In the genomic region with DNA sequence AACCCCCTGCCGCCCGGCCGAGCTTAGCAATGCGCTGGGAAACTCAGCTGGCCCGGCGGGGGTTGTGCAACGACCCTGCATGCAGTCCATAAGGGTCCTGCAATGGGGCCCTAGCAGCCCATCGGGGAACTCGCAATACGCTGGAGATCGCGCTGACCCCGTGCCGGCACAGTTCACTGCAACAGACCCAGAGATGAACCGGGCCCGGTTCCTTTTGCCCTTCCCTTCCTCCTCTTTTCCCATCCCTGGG, we compare ENCODE assay signal across 9 cellular contexts. TPM values are rescaled to one million over a fixed set of nuclear protein-coding genes. Genes with fewer than 3 reads are reported as not detected.
DNase-seq lines count a peak whose midpoint lies in the region; ATAC-seq and TF ChIP-seq lines count a peak whose summit lies in the region.
"Had no signal": no experiment of that assay in that cellular context is flagged by ENCODE, and none has a peak within 500 bp of the region (broad histone marks: within the 10 kb centered on the region; RNA-seq: fewer than 3 reads in every experiment).

No MANE protein-coding gene starts in this region.

- H3K4me1 ChIP-seq in heart left ventricle (peaks cover 9 to 55% (median 32%) of the 10 kb centered on the region in 12 donors), Karpas-422 (ENCODE audit: low read length) (peaks cover 42% of the 10 kb centered on the region)
- H3K4me1 ChIP-seq in naive thymus-derived CD4-positive, alpha-beta T cell (ENCODE audit: control insufficient read depth in 2 of 2, insufficient read depth in 2 of 2, low read length in 2 of 2): peaks cover 43 to 44% of the 10 kb centered on the region in 2 donors

- ATAC-seq in heart left ventricle: peak in 1 of 4 donors; percentile 3
- ATAC-seq in Right ventricle myocardium superior (ENCODE audit: poor library complexity): no peak
- no peak for ATAC-seq in naive thymus-derived CD4-positive, alpha-beta T cell

- no peak for TF ChIP-seq POLR2A in heart left ventricle (IDR thresholded peaks at IDR 0.05)

- H3K4me2 ChIP-seq in Karpas-422 (ENCODE audit: low read depth, low read length, poor library complexity, severe bottlenecking): peak overlapping the region; percentile 92

- H3K4me1 Mint-ChIP-seq in naive thymus-derived CD4-positive, alpha-beta T cell: peaks cover 49 to 75% (median 63%) of the 10 kb centered on the region in 7 donors

- H3K27ac ChIP-seq in heart left ventricle: peak overlapping the region; percentile 78 to 100 (median 97)
- H3K27ac ChIP-seq in Karpas-422 (ENCODE audit: low read length): peak overlapping the region; percentile 82
- peak overlapping the region; percentile 86 to 93 for H3K27ac ChIP-seq in coronary artery
- H3K27ac ChIP-seq in naive thymus-derived CD4-positive, alpha-beta T cell (ENCODE audit: low read depth, low read length): peak overlapping the region; percentile 89

- peak overlapping the region; percentile 92 to 100 (median 98) for H3K4me3 Mint-ChIP-seq in naive thymus-derived CD4-positive, alpha-beta T cell

- no peaks in the 10 kb centered on the region for H3K9me2 ChIP-seq in Karpas-422 (replicated peaks; ENCODE audit: insufficient read depth, low read length)

- 0 to 1% (median 0%) methylated on average over 6 to 16 of the region's 16 CpGs for WGBS in heart left ventricle, 4 donors

- POLR2A ChIA-PET in naive thymus-derived CD4-positive, alpha-beta T cell (lab: Charles Lee): interaction anchor here (0.6 to 4.9 kb wide), 28 partner anchors 8 to 384 kb away, joined by 3 to 135 read pairs (median 4); partner anchors contain the start of genes ARRB2, C17orf107, CAMTA2 and CHRNE

- peaks cover 0 to 1% (median 0%) of the 10 kb centered on the region in 11 donors for H3K9me3 Mint-ChIP-seq in naive thymus-derived CD4-positive, alpha-beta T cell

- peak overlapping the region; percentile 76 to 98 (median 88) for H3K4me3 ChIP-seq in heart left ventricle
- peak overlapping the region; percentile 96 for H3K4me3 ChIP-seq in Karpas-422 (ENCODE audit: low read length)
- peak overlapping the region; percentile 80 for H3K4me3 ChIP-seq in coronary artery
- H3K4me3 ChIP-seq in naive thymus-derived CD4-positive, alpha-beta T cell (ENCODE audit: low read length): peak overlapping the region; percentile 89

- intact Hi-C loops in heart left ventricle (cut with DNase I): loop anchor here in 5 of 10 donors (5.0 to 10.0 kb wide), 5 partner anchors 33 to 58 kb away; partner anchors contain the start of genes CAMTA2 (in 3 of the 5), INCA1 (in 1 of the 5) and KIF1C (in 1 of the 5)
- intact Hi-C loops in Right ventricle myocardium superior (cut with DNase I): no loop called here
- intact Hi-C loops in naive thymus-derived CD4-positive, alpha-beta T cell (cut with micrococcal nuclease): no loop called here

- CTCF ChIA-PET in naive thymus-derived CD4-positive, alpha-beta T cell (lab: Charles Lee): interaction anchor here (0.8 to 1.9 kb wide), 8 partner anchors 9 to 149 kb away, joined by 3 to 10 read pairs (median 4); partner anchors contain the start of gene PFN1

- peak overlapping the region; percentile 88 to 98 (median 92) for H3K27ac Mint-ChIP-seq in naive thymus-derived CD4-positive, alpha-beta T cell

- H3K9ac ChIP-seq in Karpas-422 (ENCODE audit: low read length): peak overlapping the region; percentile 95

- H3K9me3 ChIP-seq in heart left ventricle: no peaks in the 10 kb centered on the region
- H3K9me3 ChIP-seq in Karpas-422 (ENCODE audit: low read length): no peaks in the 10 kb centered on the region
- no peaks in the 10 kb centered on the region for H3K9me3 ChIP-seq in naive thymus-derived CD4-positive, alpha-beta T cell (ENCODE audit: control insufficient read depth in 2 of 3, low read length in 3 of 3)

- H3K79me2 ChIP-seq in Karpas-422 (ENCODE audit: low read length): peaks cover 56% of the 10 kb centered on the region

- peaks cover 0 to 43% (median 23%) of the 10 kb centered on the region in 5 donors for H3K36me3 Mint-ChIP-seq in naive thymus-derived CD4-positive, alpha-beta T cell

- no peak for TF ChIP-seq CTCF in heart left ventricle (IDR thresholded peaks at IDR 0.05)
- TF ChIP-seq CTCF in coronary artery (IDR thresholded peaks at IDR 0.05): no peak

- peaks cover 0 to 63% (median 48%) of the 10 kb centered on the region in 9 donors for H3K36me3 ChIP-seq in heart left ventricle
- H3K36me3 ChIP-seq in Karpas-422 (ENCODE audit: insufficient read depth, low read length): peaks cover 24% of the 10 kb centered on the region
- peaks cover 0 to 46% (median 16%) of the 10 kb centered on the region in 3 experiments for H3K36me3 ChIP-seq in naive thymus-derived CD4-positive, alpha-beta T cell (ENCODE audit: control insufficient read depth in 2 of 3, insufficient read depth in 3 of 3, low read length in 3 of 3)

- DNase-seq in heart left ventricle (peak in 2 of 5 donors; percentile 56 to 79), Right ventricle myocardium superior (no peak), Karpas-422 (no peak), coronary artery (ENCODE audit: low spot score) (no peak), inferior parietal cortex (ENCODE audit: extremely low spot score) (no peak), RPMI8226 (no peak)
- peak in 1 of 9 donors; percentile 20 for DNase-seq in naive thymus-derived CD4-positive, alpha-beta T cell
- no peak for DNase-seq in activated CD4-positive, alpha-beta T cell treated with anti-CD3 and anti-CD28 coated beads for 1 hour

- no peaks in the 10 kb centered on the region for H3K27me3 ChIP-seq in heart left ventricle
- H3K27me3 ChIP-seq in Karpas-422 (ENCODE audit: low read length): no peaks in the 10 kb centered on the region
- no peaks in the 10 kb centered on the region for H3K27me3 ChIP-seq in naive thymus-derived CD4-positive, alpha-beta T cell (ENCODE audit: control insufficient read depth in 2 of 2, insufficient read depth in 2 of 2, low read length in 2 of 2)

- H2AFZ ChIP-seq in Karpas-422 (ENCODE audit: low read length): peak overlapping the region; percentile 44; the same call in 1 of the 2 replicates

- H3K27me3 Mint-ChIP-seq in naive thymus-derived CD4-positive, alpha-beta T cell: no peaks in the 10 kb centered on the region

- H4K20me1 ChIP-seq in Karpas-422 (ENCODE audit: insufficient read depth, low read depth, low read length): peaks cover 2% of the 10 kb centered on the region; the same call in 1 of the 2 replicates

RNA-seq across cellular contexts. Expression of gene SLC25A11, which starts 0.4 kb away (rescaled TPM):
- total RNA-seq in heart left ventricle (100 to 1,000 TPM; 146 to 282 (median 204) TPM), Right ventricle myocardium superior (208 TPM)
- 100 to 1,000 TPM; 136 to 168 TPM for polyA plus RNA-seq in heart left ventricle
- total RNA-seq in Karpas-422 (2014; rRNA removed; shearing (Covaris generic); ENCODE audit: low replicate concordance): 79.0 and 79.1 TPM in 2 replicates
- 10 to 100 TPM; 27.0 to 82.6 (median 44.1) TPM for total RNA-seq in naive thymus-derived CD4-positive, alpha-beta T cell
- 10 to 100 TPM; 57.8 to 86.8 TPM for polyA plus RNA-seq in naive thymus-derived CD4-positive, alpha-beta T cell

RNA-seq across cellular contexts. Expression of gene RNF167, which starts 0.6 kb away (rescaled TPM):
- total RNA-seq in heart left ventricle: 100 to 1,000 TPM in 1 of 9 donors, 10 to 100 TPM in 8; 50.7 to 111 (median 79.6) TPM
- 100 to 1,000 TPM; 134 to 152 TPM for polyA plus RNA-seq in heart left ventricle
- total RNA-seq in Right ventricle myocardium superior: 85.8 TPM
- 49.9 and 50.5 TPM in 2 replicates for total RNA-seq in Karpas-422 (2014; rRNA removed; shearing (Covaris generic); ENCODE audit: low replicate concordance)
- 100 to 1,000 TPM in 4 of 5 experiments, 10 to 100 TPM in 1; 97.3 to 248 (median 148) TPM for total RNA-seq in naive thymus-derived CD4-positive, alpha-beta T cell
- polyA plus RNA-seq in naive thymus-derived CD4-positive, alpha-beta T cell: 10 to 100 TPM; 25.3 to 28.0 TPM

RNA-seq across cellular contexts. Expression of gene GP1BA, which starts 7.4 kb away (rescaled TPM):
- total RNA-seq in heart left ventricle (under 1 TPM in 3 of 9 donors, not detected in 6; 0.20 to 0.35 (median 0.25) TPM), Right ventricle myocardium superior (not detected)
- polyA plus RNA-seq in heart left ventricle: under 1 TPM; 0.06 to 0.19 TPM
- total RNA-seq in Karpas-422 (2014; rRNA removed; shearing (Covaris generic); ENCODE audit: low replicate concordance): not detected in 2 replicates
- total RNA-seq in naive thymus-derived CD4-positive, alpha-beta T cell: 1 to 10 TPM in 1 of 5 experiments, not detected in 4; 1.6 TPM
- polyA plus RNA-seq in naive thymus-derived CD4-positive, alpha-beta T cell: not detected
- total RNA-seq: glomerular endothelial cell had no signal

RNA-seq across cellular contexts. Expression of gene PFN1, which starts 8.9 kb away (rescaled TPM):
- 100 to 1,000 TPM; 145 to 608 (median 234) TPM for total RNA-seq in heart left ventricle
- 100 to 1,000 TPM; 177 to 982 TPM for polyA plus RNA-seq in heart left ventricle
- 179 TPM for total RNA-seq in Right ventricle myocardium superior
- 748 and 1,567 TPM in 2 replicates for total RNA-seq in Karpas-422 (2014; rRNA removed; shearing (Covaris generic); ENCODE audit: low replicate concordance)
- total RNA-seq in naive thymus-derived CD4-positive, alpha-beta T cell: 1,000 to 10,000 TPM in 1 of 5 experiments, 100 to 1,000 TPM in 4; 430 to 2,132 (median 445) TPM
- polyA plus RNA-seq in naive thymus-derived CD4-positive, alpha-beta T cell: 1,000 to 10,000 TPM; 1,617 to 1,727 TPM

RNA-seq across cellular contexts. Expression of gene ENO3, which starts 11.4 kb away (rescaled TPM):
- total RNA-seq in heart left ventricle (1,000 to 10,000 TPM in 2 of 9 donors, 100 to 1,000 TPM in 7; 383 to 1,354 (median 668) TPM), Right ventricle myocardium superior (534 TPM)
- polyA plus RNA-seq in heart left ventricle: 1,000 to 10,000 TPM in 1 of 2 donors, 100 to 1,000 TPM in 1; 253 to 1,459 TPM
- total RNA-seq in Karpas-422 (2014; rRNA removed; shearing (Covaris generic); ENCODE audit: low replicate concordance): 31.1 and 31.6 TPM in 2 replicates
- total RNA-seq in naive thymus-derived CD4-positive, alpha-beta T cell: 10 to 100 TPM; 21.5 to 56.3 (median 31.8) TPM
- polyA plus RNA-seq in naive thymus-derived CD4-positive, alpha-beta T cell: 1 to 10 TPM in 1 of 2 donors, under 1 TPM in 1; 0.87 to 1.8 TPM
